8 cellular contexts compared by ENCODE assay signal in genomic region chr16:72848759-72849664, GRCh38.
DNase-seq lines count a peak whose midpoint lies in the region; ATAC-seq, FAIRE-seq and TF ChIP-seq lines count a peak whose summit lies in the region.

No MANE protein-coding gene starts in this region.

- no peaks in the 10 kb centered on the region for H3K36me3 ChIP-seq in lung (ENCODE audit: control insufficient read depth in 2 of 2, insufficient read depth in 2 of 2, low read length in 2 of 2)

- FAIRE-seq in urothelium cell line (lab: Jason Lieb, UNC): peak; percentile 91

- no peak for TF ChIP-seq CTCF in lung (IDR thresholded peaks at IDR 0.05; ENCODE audit: control extremely low read depth, extremely low read depth)

- no peak overlapping the region for H3K4me3 ChIP-seq in lung

- DNase-seq in DMS79 treated with DMSO at 0.1 percent for 48 hours (lab: John Stamatoyannopoulos, UW) (peak; percentile 53), NCI-H2227 (lab: John Stamatoyannopoulos, UW; ENCODE audit: unreplicated experiment) (peak; percentile 80), cerebellum (ENCODE audit: low spot score) (peak; percentile 75), lung (ENCODE audit: low spot score) (peak; percentile 88), urothelium cell line (ENCODE audit: low spot score) (peak; percentile 85)
- no peak for DNase-seq in activated naive CD4-positive, alpha-beta T cell treated with Interleukin-2 at 50 U/mL for 16 hours
- no peak for DNase-seq in stimulated activated CD4-positive, alpha-beta T cell treated with anti-CD3 and anti-CD28 coated beads, Interleukin-12 subunit alpha, Interleukin-12 subunit beta, amount 100 ng/mL, for 4 hours

- H3K4me1 ChIP-seq in lung (ENCODE audit: control insufficient read depth in 2 of 2, insufficient read depth in 2 of 2, low read length in 2 of 2): peaks cover 9 to 14% of the 10 kb centered on the region in 2 donors

- H3K27ac ChIP-seq in lung (ENCODE audit: low read depth in 1 of 2, low read length in 1 of 2): peak overlapping the region; percentile 21 to 80

- ATAC-seq in lung (ENCODE audit: insufficient read depth, low FRiP score): peak; percentile 45
- no peak for ATAC-seq in HG02938 (IDR thresholded peaks at IDR 0.05; ENCODE audit: unreplicated experiment)

- 38 to 49% methylated on average over 24 of the region's 24 CpGs for WGBS in lung, 2 donors

- H3K9me3 ChIP-seq in lung (ENCODE audit: control insufficient read depth in 2 of 2, insufficient read depth in 1 of 2, low read length in 1 of 2): no peaks in the 10 kb centered on the region

- no peaks in the 10 kb centered on the region for H3K27me3 ChIP-seq in lung (ENCODE audit: control insufficient read depth, insufficient read depth)

Comparison
In these comparisons a context has a peak if more than half of its experiments do, and no peak if none do; other contexts are left out.
1. DNase-seq: peak in DMS79 treated with DMSO at 0.1 percent for 48 hours (single experiment), NCI-H2227 (single experiment), cerebellum (single experiment), lung (single experiment) and urothelium cell line (single experiment); none in activated naive CD4-positive, alpha-beta T cell treated with Interleukin-2 at 50 U/mL for 16 hours (single experiment) and stimulated activated CD4-positive, alpha-beta T cell treated with anti-CD3 and anti-CD28 coated beads, Interleukin-12 subunit alpha, Interleukin-12 subunit beta, amount 100 ng/mL, for 4 hours (single experiment).